2 cellular contexts compared by ENCODE assay signal in genomic region chr1:72235931-72236330, GRCh38. TPM values are rescaled to one million over a fixed set of nuclear protein-coding genes. Genes with fewer than 3 reads are reported as not detected.
"Had no signal": no experiment of that assay in that cellular context is flagged by ENCODE, and none has a peak within 500 bp of the region (broad histone marks: within the 10 kb centered on the region; RNA-seq: fewer than 3 reads in every experiment).

No MANE protein-coding gene starts in this region.

RNA-seq across cellular contexts. Expression of gene NEGR1, which starts 46.4 kb away (rescaled TPM):
- total RNA-seq: OCI-LY7, SK-MEL-5 had no signal
